In the genomic region with DNA sequence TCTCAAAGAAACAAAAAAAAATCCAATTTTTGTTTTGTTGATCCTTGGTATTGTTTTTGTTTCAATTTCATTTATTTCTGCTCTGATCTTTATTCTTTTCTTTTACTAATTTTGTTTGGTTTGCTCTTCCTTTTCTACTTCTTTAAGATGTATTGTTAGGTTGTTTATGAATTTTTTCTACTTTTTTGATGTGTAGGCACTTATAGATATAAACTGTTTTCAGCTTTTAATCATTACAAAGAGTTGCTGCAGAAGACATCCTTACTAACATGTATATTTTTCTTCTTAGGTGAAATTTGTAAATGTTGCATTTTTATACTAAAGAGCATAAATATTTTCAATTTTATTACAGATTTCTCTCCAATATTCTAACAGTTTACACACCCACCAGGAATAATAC, we compare ENCODE assay signal across 25 cellular contexts.
"Had no signal": no experiment of that assay in that cellular context is flagged by ENCODE, and none has a peak within 500 bp of the region (broad histone marks: within the 10 kb centered on the region; RNA-seq: fewer than 3 reads in every experiment).

No MANE protein-coding gene starts in this region.

- FAIRE-seq: bronchial epithelial cell had no signal

- H3K27ac Mint-ChIP-seq: activated CD4-positive, alpha-beta memory T cell treated with anti-CD3 and anti-CD28 coated beads, Interleukin-2, amount 10 ng/mL, durations not matched to agents 7 days and 5 days; activated CD4-positive, alpha-beta T cell treated with anti-CD3 and anti-CD28 coated beads, Interleukin-2, amount 10 ng/mL, durations not matched to agents 24 days and 14 days; activated CD8-positive, alpha-beta memory T cell treated with anti-CD3 and anti-CD28 coated beads, Interleukin-2, amount 10 ng/mL, durations not matched to agents 7 days and 5 days; activated naive CD4-positive, alpha-beta T cell treated with anti-CD3 and anti-CD28 coated beads, Interleukin-2, amount 50 U/mL, for 24 hours; natural killer cell had no signal

- ATAC-seq: activated CD4-positive, CD25-positive, alpha-beta regulatory T cell treated with anti-CD3 and anti-CD28 coated beads, Interleukin-2, amount 50 U/mL, for 24 hours; activated CD8-positive, alpha-beta memory T cell treated with anti-CD3 and anti-CD28 coated beads, Interleukin-2, amount 10 ng/mL, durations not matched to agents 7 days and 5 days; gastroesophageal sphincter; left lobe of liver; lower lobe of right lung; natural killer cell had no signal

- H3K36me3 Mint-ChIP-seq: natural killer cell had no signal

- H3K27ac ChIP-seq: colonic mucosa, gastroesophageal sphincter, lower lobe of right lung, right atrium auricular region, tibial nerve, WERI-Rb-1 had no signal

- H3K9me3 ChIP-seq: colonic mucosa, gastroesophageal sphincter, lower lobe of right lung, right atrium auricular region, tibial nerve had no signal

- H3K4me1 ChIP-seq: colonic mucosa, gastroesophageal sphincter, lower lobe of right lung, right atrium auricular region, tibial nerve had no signal

- H3K4me3 Mint-ChIP-seq: activated CD4-positive, alpha-beta memory T cell treated with anti-CD3 and anti-CD28 coated beads, Interleukin-2, amount 10 ng/mL, durations not matched to agents 7 days and 5 days; activated CD4-positive, alpha-beta T cell treated with anti-CD3 and anti-CD28 coated beads, Interleukin-2, amount 10 ng/mL, durations not matched to agents 24 days and 14 days; activated CD8-positive, alpha-beta memory T cell treated with anti-CD3 and anti-CD28 coated beads, Interleukin-2, amount 10 ng/mL, durations not matched to agents 7 days and 5 days; activated naive CD4-positive, alpha-beta T cell treated with anti-CD3 and anti-CD28 coated beads, Interleukin-2, amount 50 U/mL, for 24 hours; natural killer cell had no signal

- H3K4me1 Mint-ChIP-seq: activated naive CD4-positive, alpha-beta T cell treated with anti-CD3 and anti-CD28 coated beads, Interleukin-2, amount 50 U/mL, for 24 hours; natural killer cell had no signal

- H3K27me3 Mint-ChIP-seq: activated CD4-positive, alpha-beta memory T cell treated with anti-CD3 and anti-CD28 coated beads, Interleukin-2, amount 10 ng/mL, durations not matched to agents 7 days and 5 days; activated CD4-positive, alpha-beta T cell treated with anti-CD3 and anti-CD28 coated beads, Interleukin-2, amount 10 ng/mL, durations not matched to agents 24 days and 14 days; activated CD8-positive, alpha-beta memory T cell treated with anti-CD3 and anti-CD28 coated beads, Interleukin-2, amount 10 ng/mL, durations not matched to agents 7 days and 5 days; activated naive CD4-positive, alpha-beta T cell treated with anti-CD3 and anti-CD28 coated beads, Interleukin-2, amount 50 U/mL, for 24 hours had no signal

- H3K27me3 ChIP-seq: colonic mucosa, gastroesophageal sphincter, right atrium auricular region, tibial nerve had no signal

- H3K9me3 Mint-ChIP-seq: activated CD4-positive, alpha-beta memory T cell treated with anti-CD3 and anti-CD28 coated beads, Interleukin-2, amount 10 ng/mL, durations not matched to agents 7 days and 5 days; activated CD4-positive, alpha-beta T cell treated with anti-CD3 and anti-CD28 coated beads, Interleukin-2, amount 10 ng/mL, durations not matched to agents 24 days and 14 days; activated naive CD4-positive, alpha-beta T cell treated with anti-CD3 and anti-CD28 coated beads, Interleukin-2, amount 50 U/mL, for 24 hours; natural killer cell had no signal

- H3K4me3 ChIP-seq: colonic mucosa, gastroesophageal sphincter, lower lobe of right lung, right atrium auricular region, tibial nerve had no signal

- H3K36me3 ChIP-seq: colonic mucosa, right atrium auricular region had no signal

- DNase-seq: activated CD4-positive, alpha-beta memory T cell treated with anti-CD3 and anti-CD28 coated beads, Interleukin-2, amount 10 ng/mL, durations not matched to agents 7 days and 5 days; activated CD4-positive, alpha-beta T cell treated with anti-CD3 and anti-CD28 coated beads, Interleukin-2, amount 10 ng/mL, durations not matched to agents 24 days and 14 days; activated CD8-positive, alpha-beta memory T cell treated with anti-CD3 and anti-CD28 coated beads, Interleukin-2, amount 10 ng/mL, durations not matched to agents 7 days and 5 days; activated gamma-delta T cell; anterior cingulate cortex; colonic mucosa; effector CD8-positive, alpha-beta T cell; erythroblast; hippocampal formation; kidney glomerular epithelial cell; lower lobe of right lung; mesendoderm; natural killer cell; stimulated activated CD4-positive, alpha-beta T cell treated with anti-CD3 and anti-CD28 coated beads, Interleukin-15, amount 100 ng/mL, for 24 hours; stimulated activated CD4-positive, alpha-beta T cell treated with anti-CD3 and anti-CD28 coated beads, Interleukin-2, amount 100 ng/mL, for 24 hours; stimulated activated naive CD4-positive, alpha-beta T cell treated with Interleukin-2 at 50 U/mL for 16 hours; T-helper 9 cell; WERI-Rb-1 had no signal
